Comparison of ENCODE assay signal across 9 cellular contexts in genomic region chr6:123925360-123925759, GRCh38.
DNase-seq lines count a peak whose midpoint lies in the region; ATAC-seq and TF ChIP-seq lines count a peak whose summit lies in the region.
"Had no signal": no experiment of that assay in that cellular context is flagged by ENCODE, and none has a peak within 500 bp of the region (broad histone marks: within the 10 kb centered on the region; RNA-seq: fewer than 3 reads in every experiment).

No MANE protein-coding gene starts in this region.

- in situ Hi-C loops in gastrocnemius medialis (cut with MboI; ENCODE audit: low sequenced_read_pairs in 4 of 4): no loop called here

- no peaks in the 10 kb centered on the region for H3K9me3 ChIP-seq in gastrocnemius medialis
- H3K9me3 ChIP-seq: ascending aorta had no signal

- intact Hi-C loops in gastrocnemius medialis (cut with DNase I; ENCODE audit: low total_unique reads): no loop called here

- TF ChIP-seq POLR2A in gastrocnemius medialis (IDR thresholded peaks at IDR 0.05): no peak

- no peak overlapping the region for H3K27ac ChIP-seq in gastrocnemius medialis
- H3K27ac ChIP-seq: ascending aorta had no signal

- no peaks in the 10 kb centered on the region for H3K4me1 ChIP-seq in gastrocnemius medialis
- H3K4me1 ChIP-seq: ascending aorta had no signal

- DNase-seq in NCI-H2029 (lab: John Stamatoyannopoulos, UW) (peak; percentile 50), kidney tubule cell (ENCODE audit: low spot score) (peak; percentile 79), gastrocnemius medialis (no peak), SK-N-DZ (ENCODE audit: low spot score) (no peak), epidermal melanocyte (ENCODE audit: insufficient read length, low spot score) (no peak)

- TF ChIP-seq CTCF in gastrocnemius medialis (IDR thresholded peaks at IDR 0.05 in 4 of 5, conservative IDR thresholded peaks at IDR 0.05 in 1 of 5): no peak

- no peaks in the 10 kb centered on the region for H3K27me3 ChIP-seq in gastrocnemius medialis
- H3K27me3 ChIP-seq: ascending aorta had no signal

- ATAC-seq in GM19043 (IDR thresholded peaks at IDR 0.05; ENCODE audit: low read depth, unreplicated experiment) (peak; percentile 98), HG02763 (IDR thresholded peaks at IDR 0.05; ENCODE audit: unreplicated experiment) (peak; percentile 92), gastrocnemius medialis (no peak)

- H3K36me3 ChIP-seq in gastrocnemius medialis: no peaks in the 10 kb centered on the region
- H3K36me3 ChIP-seq: ascending aorta had no signal

- no peak overlapping the region for H3K4me3 ChIP-seq in gastrocnemius medialis
- H3K4me3 ChIP-seq: ascending aorta, lung had no signal

Comparison
In these comparisons a context has a peak if more than half of its experiments do, and no peak if none do; other contexts are left out.
1. ATAC-seq: peak in GM19043 (single experiment) and HG02763 (single experiment); none in gastrocnemius medialis (0 of 2).
2. DNase-seq: peak in NCI-H2029 (single experiment) and kidney tubule cell (single experiment); none in gastrocnemius medialis (0 of 2), SK-N-DZ (single experiment) and epidermal melanocyte (single experiment).